ENCODE assay signal across 14 cellular contexts in the genomic region with DNA sequence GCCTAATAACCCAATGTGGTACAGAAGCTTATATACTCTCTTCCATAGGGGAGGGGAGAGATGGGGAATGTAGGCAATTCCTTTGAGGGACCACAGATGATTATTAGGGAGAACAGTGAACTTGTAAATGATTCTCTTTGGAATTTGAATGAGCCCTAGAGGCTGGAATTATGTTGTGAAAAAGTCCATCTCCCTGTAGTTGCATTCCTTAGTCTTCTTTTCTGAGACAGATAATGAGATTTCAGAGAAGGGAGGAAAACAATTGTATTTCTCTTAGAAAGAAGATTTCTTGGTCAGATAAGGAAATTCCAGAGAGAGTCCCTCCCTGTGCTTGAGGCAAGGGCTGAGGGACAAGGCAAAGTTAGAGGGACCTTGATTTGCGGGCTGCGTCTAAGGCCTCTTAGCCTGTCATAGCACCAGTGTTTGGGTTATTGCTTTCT.
DNase-seq lines count a peak whose midpoint lies in the region; ATAC-seq, FAIRE-seq and TF ChIP-seq lines count a peak whose summit lies in the region.
"Had no signal": no experiment of that assay in that cellular context is flagged by ENCODE, and none has a peak within 500 bp of the region (broad histone marks: within the 10 kb centered on the region; RNA-seq: fewer than 3 reads in every experiment).

No MANE protein-coding gene starts in this region.

- H3K9me3 ChIP-seq in GM23248 (ENCODE audit: low read depth) (no peaks in the 10 kb centered on the region), ascending aorta (peaks cover 0 to 4% of the 10 kb centered on the region in 2 donors)

- H3K27me3 ChIP-seq in GM23248 (replicated peaks; ENCODE audit: insufficient read depth) (no peaks in the 10 kb centered on the region), ascending aorta (no peaks in the 10 kb centered on the region)
- H3K27me3 ChIP-seq: SJCRH30 had no signal

- ATAC-seq in left ventricle myocardium superior (peak; percentile 26), GM21737 (IDR thresholded peaks at IDR 0.05; ENCODE audit: unreplicated experiment) (no peak)

- H3K4me1 ChIP-seq in GM23248 (ENCODE audit: insufficient read depth) = peaks cover 33% of the 10 kb centered on the region
- H3K4me1 ChIP-seq in ascending aorta = peaks cover 2 to 15% of the 10 kb centered on the region in 2 donors
- H3K4me1 ChIP-seq: parathyroid adenoma, SJCRH30 had no signal

- TF ChIP-seq CTCF in coronary artery (IDR thresholded peaks at IDR 0.05) (no peak), ascending aorta (IDR thresholded peaks at IDR 0.05) (no peak)

- H3K9ac ChIP-seq in GM23248 = 0 out of 2 replicates have a peak overlapping the region, but pooled peaks have one; percentile 62
- H3K9ac ChIP-seq: parathyroid adenoma had no signal

- WGBS in GM23248 (ENCODE audit: low coverage in 1 of 2, low lambda C conversion rate in 2 of 2, missing lambda C conversion rate in 2 of 2), 2 experiments = 97 to 100% methylated on average over 2 of the region's 2 CpGs

- peak; percentile 53 for FAIRE-seq in TTC549 (lab: Jason Lieb, UNC)

- H3K36me3 ChIP-seq in GM23248 (ENCODE audit: low read depth) (no peaks in the 10 kb centered on the region), ascending aorta (no peaks in the 10 kb centered on the region)
- H3K36me3 ChIP-seq: SJCRH30 had no signal

- intact Hi-C loops in left ventricle myocardium superior (cut with micrococcal nuclease) (loop anchor here (5.0 kb wide), 1 partner anchor 48 kb away; no protein-coding TSS in a partner anchor), ascending aorta (cut with DNase I) (no loop called here)

- H3K9me2 ChIP-seq in GM23248 (ENCODE audit: insufficient read depth) = no peaks in the 10 kb centered on the region

- H3K4me2 ChIP-seq in GM23248 (ENCODE audit: unreplicated experiment) = peak overlapping the region; percentile 76

- H3F3A ChIP-seq in GM23248 (ENCODE audit: insufficient read depth) = peaks cover 37% of the 10 kb centered on the region

- no peak overlapping the region for H2AFZ ChIP-seq in GM23248
- H2AFZ ChIP-seq: parathyroid adenoma had no signal

- H3K79me2 ChIP-seq in GM23248 (ENCODE audit: insufficient read depth) = no peaks in the 10 kb centered on the region
- H3K79me2 ChIP-seq: parathyroid adenoma had no signal

- in situ Hi-C loops in GM23248 (cut with MboI) = no loop called here

- DNase-seq in GM23248 (peak; percentile 24), left ventricle myocardium superior (no peak), coronary artery (ENCODE audit: low spot score) (no peak), ascending aorta (ENCODE audit: low spot score in 2 of 2) (no peak)
- no peak for DNase-seq in activated CD4-positive, CD25-positive, alpha-beta regulatory T cell (lab: John Stamatoyannopoulos, UW)
- DNase-seq: activated CD4-positive, alpha-beta T cell treated with anti-CD3 and anti-CD28 coated beads for 1 hour; cortex of kidney; NCI-H1092; NCI-H524; SJCRH30 had no signal

- peak overlapping the region; percentile 84 for H3K27ac ChIP-seq in GM23248
- peak overlapping the region in 11 of 21 experiments; percentile 11 to 72 (median 36) for H3K27ac ChIP-seq in skin epidermis
- H3K27ac ChIP-seq in coronary artery = no peak overlapping the region
- H3K27ac ChIP-seq in ascending aorta = peak overlapping the region in 1 of 2 donors; percentile 63
- H3K27ac ChIP-seq: parathyroid adenoma, SJCRH30 had no signal

- no peaks in the 10 kb centered on the region for H4K20me1 ChIP-seq in GM23248 (ENCODE audit: insufficient read depth)

- H3K4me3 ChIP-seq in GM23248 (no peak overlapping the region), skin epidermis (no peak overlapping the region), coronary artery (no peak overlapping the region), ascending aorta (no peak overlapping the region)
- H3K4me3 ChIP-seq: SJCRH30 had no signal

Comparison
In these comparisons a context has a peak if more than half of its experiments do, and no peak if none do; other contexts are left out.
1. H3K27ac ChIP-seq: peak in GM23248 (single experiment) and skin epidermis (11 of 21); none in coronary artery (0 of 2).